2 cellular contexts compared by ENCODE assay signal in the genomic region with DNA sequence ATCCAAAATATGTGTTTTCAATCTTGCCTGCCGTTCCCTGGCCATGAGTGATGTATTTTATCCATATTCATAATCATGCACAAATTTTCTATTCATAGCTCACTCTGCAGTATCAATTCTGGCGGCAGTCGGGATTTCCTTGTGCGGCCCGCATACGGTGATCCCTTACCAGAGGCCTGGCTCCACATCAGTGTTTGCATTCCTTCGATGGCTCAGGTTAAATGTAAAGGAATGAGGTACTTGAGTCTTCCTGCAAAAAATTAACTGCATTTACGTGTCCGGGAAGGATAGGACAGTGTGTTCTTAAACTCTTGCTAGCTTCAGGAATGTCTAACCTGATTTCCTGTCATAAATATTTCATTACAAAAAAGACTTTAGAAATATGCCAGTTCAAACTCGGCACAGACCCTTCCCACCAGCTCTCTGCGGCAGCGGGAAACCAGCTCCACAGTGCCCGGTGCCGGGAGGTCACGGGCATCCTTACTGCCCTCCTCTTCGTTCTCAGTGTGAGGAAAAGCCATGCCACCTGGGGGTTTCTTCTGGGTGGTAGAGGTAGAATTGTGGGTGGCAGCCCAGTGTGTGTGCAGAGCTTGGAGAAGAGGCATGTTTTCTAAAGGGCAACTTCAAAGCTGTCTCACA.
TF ChIP-seq lines count a peak whose summit lies in the region.

No MANE protein-coding gene starts in this region.

TF ChIP-seq in GM23338, 12 proteins besides CTCF, POLR2A, EP300 and RAD21:
- TF ChIP-seq EZH2 (IDR thresholded peaks at IDR 0.05; ENCODE audit: low read depth, unreplicated experiment), result no peak
TF ChIP-seq in GM23338: peak in this region for 0.

TF ChIP-seq in SK-N-SH, 30 proteins besides CTCF, POLR2A, EP300 and RAD21 (continued from another document):
- no peak for TF ChIP-seq NRF1 (IDR thresholded peaks at IDR 0.05; ENCODE audit: low read depth, low read length)
- TF ChIP-seq SIN3A (IDR thresholded peaks at IDR 0.05; ENCODE audit: borderline replicate concordance, low read depth, low read length), result no peak
- no peak for TF ChIP-seq CHD2 (IDR thresholded peaks at IDR 0.05; ENCODE audit: low read length, partially characterized antibody)
- no peak for TF ChIP-seq EZH2phosphoT487 (IDR thresholded peaks at IDR 0.05; ENCODE audit: borderline replicate concordance, low read depth)
- TF ChIP-seq TEAD4 (IDR thresholded peaks at IDR 0.05; ENCODE audit: borderline replicate concordance, insufficient read depth), result no peak
- TF ChIP-seq, protein P1, sequence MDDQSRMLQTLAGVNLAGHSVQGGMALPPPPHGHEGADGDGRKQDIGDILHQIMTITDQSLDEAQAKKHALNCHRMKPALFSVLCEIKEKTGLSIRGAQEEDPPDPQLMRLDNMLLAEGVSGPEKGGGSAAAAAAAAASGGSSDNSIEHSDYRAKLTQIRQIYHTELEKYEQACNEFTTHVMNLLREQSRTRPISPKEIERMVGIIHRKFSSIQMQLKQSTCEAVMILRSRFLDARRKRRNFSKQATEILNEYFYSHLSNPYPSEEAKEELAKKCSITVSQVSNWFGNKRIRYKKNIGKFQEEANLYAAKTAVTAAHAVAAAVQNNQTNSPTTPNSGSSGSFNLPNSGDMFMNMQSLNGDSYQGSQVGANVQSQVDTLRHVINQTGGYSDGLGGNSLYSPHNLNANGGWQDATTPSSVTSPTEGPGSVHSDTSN (IDR thresholded peaks at IDR 0.05), result no peak
- no peak for TF ChIP-seq TCF12 (IDR thresholded peaks at IDR 0.05)
- no peak for TF ChIP-seq GATA2 (CRISPR knock-in tag; IDR thresholded peaks at IDR 0.05)
- TF ChIP-seq FOSL2 (IDR thresholded peaks at IDR 0.05; ENCODE audit: borderline replicate concordance, low read depth), result no peak
- no peak for TF ChIP-seq NFIC (IDR thresholded peaks at IDR 0.05; ENCODE audit: borderline replicate concordance)
- TF ChIP-seq YY1 (IDR thresholded peaks at IDR 0.05; ENCODE audit: low read depth), result no peak
- TF ChIP-seq, protein P2, sequence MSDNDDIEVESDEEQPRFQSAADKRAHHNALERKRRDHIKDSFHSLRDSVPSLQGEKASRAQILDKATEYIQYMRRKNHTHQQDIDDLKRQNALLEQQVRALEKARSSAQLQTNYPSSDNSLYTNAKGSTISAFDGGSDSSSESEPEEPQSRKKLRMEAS (IDR thresholded peaks at IDR 0.05; ENCODE audit: low read depth), result no peak
- TF ChIP-seq MXI1 (IDR thresholded peaks at IDR 0.05; ENCODE audit: low read depth, low read length), result no peak
- no peak for TF ChIP-seq FOXM1 (IDR thresholded peaks at IDR 0.05; ENCODE audit: low read depth)
- TF ChIP-seq FOXJ3 (CRISPR knock-in tag; IDR thresholded peaks at IDR 0.05), result no peak
TF ChIP-seq in SK-N-SH: peak in this region for 0.
